ENCODE assay signal across 8 cellular contexts in the genomic region with DNA sequence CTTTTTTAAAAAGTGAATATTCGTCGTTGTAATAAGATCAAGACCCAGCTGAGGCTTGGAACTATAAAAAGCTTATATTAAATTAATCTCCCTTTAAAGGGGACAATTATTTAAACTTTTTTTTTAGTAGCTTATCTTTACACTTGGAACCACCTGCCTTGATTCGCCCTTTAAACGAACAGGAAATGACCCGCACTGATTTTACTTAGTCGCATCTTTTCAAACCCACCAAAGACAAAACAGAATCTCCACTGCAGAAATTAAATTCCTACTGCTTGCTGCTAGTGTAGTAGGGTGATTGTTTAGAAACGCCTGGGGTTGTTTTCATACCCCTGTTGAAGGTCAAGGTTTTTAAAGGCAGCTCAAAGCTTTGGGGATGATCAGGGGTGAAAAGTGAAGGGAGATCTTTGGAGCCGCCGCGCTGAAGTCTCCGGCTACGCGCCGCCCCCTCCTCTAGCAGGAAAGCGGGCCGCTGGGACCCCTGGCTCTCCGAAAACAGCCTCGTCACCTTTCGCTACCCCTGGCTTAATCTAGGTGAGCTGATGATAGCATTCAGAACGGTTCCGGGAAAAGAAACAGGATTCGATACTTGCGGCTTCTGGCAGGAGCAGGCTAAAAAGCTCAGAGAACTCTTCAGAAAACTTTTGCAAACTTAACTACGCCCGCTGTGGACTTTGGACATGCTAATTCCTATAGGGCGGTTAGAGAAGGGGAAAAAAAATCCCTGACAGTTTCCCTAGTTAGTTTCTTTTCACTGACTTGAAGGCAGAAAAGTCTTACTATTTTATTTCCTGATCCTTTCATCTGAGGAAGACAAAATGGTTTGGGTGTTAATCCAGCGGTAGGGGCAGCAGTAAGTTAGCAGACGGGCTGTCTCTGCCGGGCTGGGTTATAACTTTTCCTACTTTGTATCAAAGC.
A peak's percentile ranks its signal among the peaks of the same experiment; 100 is the strongest.
DNase-seq lines count a peak whose midpoint lies in the region; ATAC-seq, FAIRE-seq and TF ChIP-seq lines count a peak whose summit lies in the region.

No MANE protein-coding gene starts in this region.

- CTCF ChIA-PET in HepG2 (lab: Yijun Ruan, JAX; ENCODE audit: low intra/inter-chr PET ratio, low total read pairs): no interaction called here

- peak overlapping the region in 4 of 5 donors; percentile 80 to 93 (median 93) for H3K27ac ChIP-seq in adrenal gland
- peak overlapping the region; percentile 78 for H3K27ac ChIP-seq in HepG2 (ENCODE audit: extremely low read length, insufficient read depth, low read length)
- peak overlapping the region; percentile 61 to 80 for H3K27ac ChIP-seq in tibial artery

- H3K27ac Mint-ChIP-seq in CD14-positive monocyte: peak overlapping the region; percentile 87 to 99 (median 96)

- H3K9me3 ChIP-seq in adrenal gland (replicated peaks in 1 of 3): no peaks in the 10 kb centered on the region
- no peaks in the 10 kb centered on the region for H3K9me3 ChIP-seq in HepG2 (ENCODE audit: low read length)
- no peaks in the 10 kb centered on the region for H3K9me3 ChIP-seq in tibial artery

- no peak overlapping the region for H2AFZ ChIP-seq in HepG2 (ENCODE audit: low read length)

- H3K4me2 ChIP-seq in HepG2 (ENCODE audit: low read depth, low read length): peak overlapping the region; percentile 81

- H3K4me1 Mint-ChIP-seq in CD14-positive monocyte: peaks cover 44% of the 10 kb centered on the region

- no peak for DNase-seq in CD14-positive monocyte (ENCODE audit: low spot score)
- DNase-seq in Jurkat, Clone E6-1 (ENCODE audit: low read depth, low spot score): no peak
- DNase-seq in adrenal gland: no peak
- DNase-seq in HepG2 (ENCODE audit: low spot score): peak; percentile 55
- no peak for DNase-seq in tibial artery
- no peak for DNase-seq in OCI-M2 (lab: John Stamatoyannopoulos, UW; ENCODE audit: unreplicated experiment)
- no peak for DNase-seq in iPS-NIHi11 (ENCODE audit: low spot score)
- no peak for DNase-seq in GF-D8 (lab: John Stamatoyannopoulos, UW)

- intact Hi-C loops in CD14-positive monocyte (cut with micrococcal nuclease) (loop anchor here (5.0 kb wide), 4 partner anchors 79 to 1046 kb away; no protein-coding TSS in a partner anchor), adrenal gland (cut with DNase I) (loop anchor here (5.0 to 10.0 kb wide), 3 partner anchors 81 to 141 kb away; no protein-coding TSS in a partner anchor), HepG2 (cut with micrococcal nuclease; ENCODE audit: unreplicated experiment) (loop anchor here (5.0 to 10.0 kb wide), 4 partner anchors 69 to 1139 kb away; no protein-coding TSS in a partner anchor), tibial artery (cut with DNase I; ENCODE audit: low total_unique reads) (loop anchor here (10.0 kb wide), 2 partner anchors 959 to 1411 kb away; partner anchors contain the start of gene TMEM50B)

- no peak for ATAC-seq in HepG2

- in situ Hi-C loops in HepG2 (cut with HindIII; ENCODE audit: extremely low pct_ligation_motif_present, low pct_unique_long_range_greater_than_20kb): loop anchor here (5.0 to 25.0 kb wide), 5 partner anchors 84 to 1051 kb away; no protein-coding TSS in a partner anchor

- H3K27me3 ChIP-seq in adrenal gland (peaks cover 6% of the 10 kb centered on the region), HepG2 (ENCODE audit: control insufficient read depth in 1 of 2, insufficient read depth in 2 of 2, low read length in 2 of 2) (no peaks in the 10 kb centered on the region; a peak in 1 of 5 replicates), tibial artery (peaks cover 0 to 30% of the 10 kb centered on the region in 2 donors)

- WGBS in adrenal gland, 4 donors: 11 to 15% (median 12%) methylated on average over 18 to 29 of the region's 29 CpGs
- WGBS in HepG2 (ENCODE audit: low lambda C conversion rate): 2% methylated on average over 23 of the region's 29 CpGs

- POLR2A ChIA-PET in HepG2 (lab: Yijun Ruan, JAX): interaction anchor here (0.8 to 7.4 kb wide), 12 partner anchors 11 to 154 kb away, joined by 3 to 92 read pairs (median 6); no protein-coding TSS in a partner anchor

- H3K4me3 Mint-ChIP-seq in CD14-positive monocyte: peak overlapping the region; percentile 95 to 98

- TF ChIP-seq CTCF in CD14-positive monocyte (IDR thresholded peaks at IDR 0.05) (no peak), adrenal gland (IDR thresholded peaks at IDR 0.05) (no peak), HepG2 (CRISPR knock-in tag; IDR thresholded peaks at IDR 0.05) (no peak), tibial artery (IDR thresholded peaks at IDR 0.05) (no peak)

- peak; percentile 15 for FAIRE-seq in HepG2 (lab: Jason Lieb, UNC)

- H3K4me3 ChIP-seq in Jurkat, Clone E6-1 (ENCODE audit: low read length): peak overlapping the region; percentile 74
- H3K4me3 ChIP-seq in adrenal gland (peak overlapping the region in 3 of 4 donors; percentile 43 to 83 (median 68)), HepG2 (replicated peaks in 1 of 3; ENCODE audit: insufficient read depth in 1 of 3, low read depth in 2 of 3, low read length in 3 of 3) (peak overlapping the region; percentile 86 to 96 (median 94)), tibial artery (peak overlapping the region; percentile 66 to 67)

- H3K9ac ChIP-seq in HepG2 (ENCODE audit: insufficient read depth, low read depth, low read length): peak overlapping the region; percentile 84

- peaks cover 0 to 2% (median 0%) of the 10 kb centered on the region in 7 donors for H3K9me3 Mint-ChIP-seq in CD14-positive monocyte

- BruUV-seq in HepG2 (replicated peaks; lab: Mats Ljungman, UMichigan): TSS peak; percentile 18

- peaks cover 0 to 3% (median 0%) of the 10 kb centered on the region in 3 donors for H3K27me3 Mint-ChIP-seq in CD14-positive monocyte (ENCODE audit: low read depth in 3 of 3)

- H3K4me1 ChIP-seq in adrenal gland (replicated peaks in 1 of 2) (peaks cover 0 to 13% of the 10 kb centered on the region in 2 donors), HepG2 (ENCODE audit: insufficient read depth, low read length) (peaks cover 45% of the 10 kb centered on the region), tibial artery (peaks cover 0 to 49% (median 28%) of the 10 kb centered on the region in 4 donors)

- H3K36me3 ChIP-seq in adrenal gland (replicated peaks in 1 of 2): no peaks in the 10 kb centered on the region
- no peaks in the 10 kb centered on the region for H3K36me3 ChIP-seq in HepG2 (replicated peaks in 1 of 2; ENCODE audit: control insufficient read depth in 1 of 2, insufficient read depth in 2 of 2, low read length in 2 of 2)
- no peaks in the 10 kb centered on the region for H3K36me3 ChIP-seq in tibial artery

- peaks cover 73% of the 10 kb centered on the region for H3K79me2 ChIP-seq in HepG2 (ENCODE audit: insufficient read depth, low read length)

- peaks cover 0 to 11% of the 10 kb centered on the region in 2 donors for H3K36me3 Mint-ChIP-seq in CD14-positive monocyte

- no peak for TF ChIP-seq RAD21 in HepG2 (CRISPR knock-in tag; IDR thresholded peaks at IDR 0.05)

- TF ChIP-seq EP300 in HepG2 (IDR thresholded peaks at IDR 0.05; ENCODE audit: low read depth in 2 of 2, low read length in 2 of 2) (no peak), HepG2 (CRISPR knock-in tag; IDR thresholded peaks at IDR 0.05; ENCODE audit: borderline replicate concordance) (no peak)

- H4K20me1 ChIP-seq in HepG2 (ENCODE audit: insufficient read depth, low read length): no peaks in the 10 kb centered on the region

- TF ChIP-seq POLR2A in adrenal gland (IDR thresholded peaks at IDR 0.05) (no peak), HepG2 (IDR thresholded peaks at IDR 0.05; ENCODE audit: insufficient read depth in 1 of 2, low read depth in 2 of 2, low read length in 2 of 2) (no peak)

TF ChIP-seq in HepG2, 621 proteins besides CTCF, POLR2A, EP300 and RAD21 (continues in another document):
- TF ChIP-seq ASH2L (IDR thresholded peaks at IDR 0.05; ENCODE audit: insufficient read length, low read depth, low read length) (peak; percentile 85), TBP (CRISPR knock-in tag; IDR thresholded peaks at IDR 0.05) (no peak), ZNF224 (CRISPR knock-in tag; IDR thresholded peaks at IDR 0.05) (no peak), HHEX (CRISPR knock-in tag; IDR thresholded peaks at IDR 0.05) (no peak), HOXA3 (CRISPR knock-in tag; IDR thresholded peaks at IDR 0.05) (0 out of 2 replicates have a peak, but pooled peaks have one; percentile 12), NR2F6 (IDR thresholded peaks at IDR 0.05) (peak; percentile 33; the same call in 1 of the 2 replicates), NR2F6 (CRISPR knock-in tag; IDR thresholded peaks at IDR 0.05) (0 out of 2 replicates have a peak, but pooled peaks have one; percentile 11), NR1H2 (CRISPR knock-in tag; IDR thresholded peaks at IDR 0.05; ENCODE audit: borderline replicate concordance, low read depth) (no peak), TCF7 (IDR thresholded peaks at IDR 0.05; ENCODE audit: low read depth) (peak; percentile 26; the same call in 1 of the 2 replicates), HNRNPH1 (optimal IDR thresholded peaks at IDR 0.05; ENCODE audit: low read depth, low read length) (no peak), SRSF4 (IDR thresholded peaks at IDR 0.05; ENCODE audit: low read depth, low read length, poor library complexity, severe bottlenecking) (no peak), ZNF792 (CRISPR knock-in tag; IDR thresholded peaks at IDR 0.05) (no peak), HNF4A (CRISPR knock-in tag; IDR thresholded peaks at IDR 0.05) (peak; percentile 42), TBL1XR1 (IDR thresholded peaks at IDR 0.05; ENCODE audit: borderline replicate concordance, low read length, partially characterized antibody) (no peak), ZNF879 (CRISPR knock-in tag; IDR thresholded peaks at IDR 0.05) (0 out of 2 replicates have a peak, but pooled peaks have one; percentile 40), HDAC1 (CRISPR knock-in tag; IDR thresholded peaks at IDR 0.05) (no peak), SIX4 (CRISPR knock-in tag; IDR thresholded peaks at IDR 0.05) (0 out of 2 replicates have a peak, but pooled peaks have one; percentile 25), ESRRA (CRISPR knock-in tag; IDR thresholded peaks at IDR 0.05; ENCODE audit: low read depth) (no peak)
